8 cellular contexts compared by ENCODE assay signal in the genomic region with DNA sequence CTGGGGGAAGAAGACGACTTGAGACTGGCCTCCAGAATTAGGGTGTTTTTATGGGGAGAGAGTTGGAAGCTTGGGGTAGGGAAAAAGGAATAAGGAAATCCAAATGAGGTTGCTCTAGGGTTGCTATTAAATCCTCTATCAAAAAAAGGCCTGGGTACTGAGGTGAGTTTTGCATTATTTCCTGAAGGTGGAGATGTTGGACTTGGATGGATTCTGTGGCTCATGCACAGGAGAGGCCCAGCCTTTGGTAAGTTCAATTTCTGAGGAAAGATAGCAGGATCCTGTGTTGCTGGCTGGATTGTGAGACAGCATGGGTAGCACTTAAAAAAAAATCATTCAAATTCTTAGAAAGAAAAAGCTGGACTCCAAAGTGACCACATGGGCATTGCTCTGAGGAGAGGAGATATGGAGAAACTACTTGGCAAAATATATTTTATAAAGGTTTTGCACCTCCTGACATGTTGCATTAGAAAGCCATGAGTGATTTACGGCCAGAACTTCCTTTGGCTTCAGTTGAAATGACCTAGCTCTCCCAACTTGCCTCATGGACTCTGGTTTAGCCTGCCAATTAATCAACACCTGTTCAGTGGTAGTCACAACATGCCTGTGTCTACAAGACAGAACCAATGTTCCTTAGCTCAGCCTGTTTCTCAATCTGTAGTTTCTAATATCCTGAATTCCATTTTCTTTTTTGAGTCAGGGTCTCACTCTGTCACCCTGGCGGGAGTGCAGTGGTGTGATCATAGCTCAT.
DNase-seq lines count a peak whose midpoint lies in the region; ATAC-seq and TF ChIP-seq lines count a peak whose summit lies in the region.

No MANE protein-coding gene starts in this region.

- peaks cover 0 to 31% (median 20%) of the 10 kb centered on the region in 7 donors for H3K27me3 ChIP-seq in heart right ventricle
- no peaks in the 10 kb centered on the region for H3K27me3 ChIP-seq in upper lobe of right lung
- peaks cover 1% of the 10 kb centered on the region for H3K27me3 ChIP-seq in gastroesophageal sphincter
- H3K27me3 ChIP-seq in suprapubic skin = peaks cover 4% of the 10 kb centered on the region

- no peaks in the 10 kb centered on the region for H3K36me3 ChIP-seq in heart right ventricle
- H3K36me3 ChIP-seq in upper lobe of right lung = no peaks in the 10 kb centered on the region
- H3K36me3 ChIP-seq in gastroesophageal sphincter = no peaks in the 10 kb centered on the region
- H3K36me3 ChIP-seq in suprapubic skin = no peaks in the 10 kb centered on the region

- TF ChIP-seq POLR2A in gastroesophageal sphincter (IDR thresholded peaks at IDR 0.05) (no peak), suprapubic skin (IDR thresholded peaks at IDR 0.05) (no peak)

- intact Hi-C loops in heart right ventricle (cut with DNase I) (loop anchor here in 9 of 10 donors (5.0 to 10.0 kb wide), 7 partner anchors 260 to 710 kb away; partner anchors contain the start of gene KIZ (in 2 of the 9)), Right ventricle myocardium inferior (cut with DNase I) (loop anchor here (5.0 to 10.0 kb wide), 4 partner anchors 263 to 710 kb away; partner anchors contain the start of gene KIZ), upper lobe of right lung (cut with DNase I) (loop anchor here (10.0 kb wide), 1 partner anchor 640 kb away; no protein-coding TSS in a partner anchor)

- no peaks in the 10 kb centered on the region for H3K9me3 ChIP-seq in heart right ventricle
- H3K9me3 ChIP-seq in upper lobe of right lung = no peaks in the 10 kb centered on the region
- H3K9me3 ChIP-seq in gastroesophageal sphincter = no peaks in the 10 kb centered on the region
- no peaks in the 10 kb centered on the region for H3K9me3 ChIP-seq in suprapubic skin

- peak in 1 of 8 donors; percentile 48 for ATAC-seq in heart right ventricle
- ATAC-seq in Right ventricle myocardium inferior = no peak
- no peak for ATAC-seq in upper lobe of right lung
- ATAC-seq in HG03025 (IDR thresholded peaks at IDR 0.05; ENCODE audit: low FRiP score, unreplicated experiment) = no peak
- no peak for ATAC-seq in gastroesophageal sphincter

- DNase-seq in heart right ventricle = no peak
- no peak for DNase-seq in Right ventricle myocardium inferior (ENCODE audit: missing footprints)
- peak; percentile 98 for DNase-seq in NCI-H748 treated with DMSO at 0.1 percent for 48 hours (lab: John Stamatoyannopoulos, UW)
- DNase-seq in epithelial cell of esophagus (ENCODE audit: low read depth) = peak; percentile 32
- DNase-seq in upper lobe of right lung = no peak
- DNase-seq in suprapubic skin (ENCODE audit: low spot score in 2 of 2) = no peak

- H3K27ac ChIP-seq in heart right ventricle (no peak overlapping the region), upper lobe of right lung (no peak overlapping the region), gastroesophageal sphincter (no peak overlapping the region), suprapubic skin (no peak overlapping the region)

- TF ChIP-seq CTCF in heart right ventricle (IDR thresholded peaks at IDR 0.05) (peak in 5 of 9 donors; percentile 14 to 41 (median 38)), epithelial cell of esophagus (IDR thresholded peaks at IDR 0.05; ENCODE audit: insufficient read depth, low read depth, low read length, missing control alignments) (peak; percentile 47), upper lobe of right lung (IDR thresholded peaks at IDR 0.05) (peak; percentile 5), gastroesophageal sphincter (IDR thresholded peaks at IDR 0.05) (peak in 2 of 4 experiments; percentile 4 to 13), suprapubic skin (IDR thresholded peaks at IDR 0.05) (no peak)

- TF ChIP-seq EP300 in gastroesophageal sphincter (IDR thresholded peaks at IDR 0.05) (no peak), suprapubic skin (IDR thresholded peaks at IDR 0.05) (no peak)

- H3K4me1 ChIP-seq in heart right ventricle (peaks cover 0 to 2% (median 0%) of the 10 kb centered on the region in 9 donors), upper lobe of right lung (no peaks in the 10 kb centered on the region), gastroesophageal sphincter (peaks cover 0 to 2% (median 0%) of the 10 kb centered on the region in 3 donors), suprapubic skin (no peaks in the 10 kb centered on the region)

- WGBS in heart right ventricle, 2 donors = 62 to 68% methylated on average over 3 of the region's 3 CpGs
- 56 to 71% methylated on average over 2 to 3 of the region's 3 CpGs for WGBS in gastroesophageal sphincter (ENCODE audit: low coverage in 1 of 2), 2 donors
- 76% methylated on average over 3 of the region's 3 CpGs for WGBS in suprapubic skin

- H3K4me3 ChIP-seq in heart right ventricle = no peak overlapping the region
- H3K4me3 ChIP-seq in epithelial cell of esophagus (ENCODE audit: low read length) = no peak overlapping the region
- H3K4me3 ChIP-seq in upper lobe of right lung = no peak overlapping the region
- no peak overlapping the region for H3K4me3 ChIP-seq in gastroesophageal sphincter
- no peak overlapping the region for H3K4me3 ChIP-seq in suprapubic skin

Comparison
In these comparisons a context has a peak if more than half of its experiments do, and no peak if none do; other contexts are left out.
1. DNase-seq: peak in NCI-H748 treated with DMSO at 0.1 percent for 48 hours (single experiment) and epithelial cell of esophagus (single experiment); none in heart right ventricle (0 of 2), Right ventricle myocardium inferior (single experiment), upper lobe of right lung (single experiment) and suprapubic skin (0 of 2).
2. CTCF ChIP-seq: peak in heart right ventricle (5 of 9), epithelial cell of esophagus (single experiment) and upper lobe of right lung (single experiment); none in suprapubic skin (0 of 2).